In the genomic region with DNA sequence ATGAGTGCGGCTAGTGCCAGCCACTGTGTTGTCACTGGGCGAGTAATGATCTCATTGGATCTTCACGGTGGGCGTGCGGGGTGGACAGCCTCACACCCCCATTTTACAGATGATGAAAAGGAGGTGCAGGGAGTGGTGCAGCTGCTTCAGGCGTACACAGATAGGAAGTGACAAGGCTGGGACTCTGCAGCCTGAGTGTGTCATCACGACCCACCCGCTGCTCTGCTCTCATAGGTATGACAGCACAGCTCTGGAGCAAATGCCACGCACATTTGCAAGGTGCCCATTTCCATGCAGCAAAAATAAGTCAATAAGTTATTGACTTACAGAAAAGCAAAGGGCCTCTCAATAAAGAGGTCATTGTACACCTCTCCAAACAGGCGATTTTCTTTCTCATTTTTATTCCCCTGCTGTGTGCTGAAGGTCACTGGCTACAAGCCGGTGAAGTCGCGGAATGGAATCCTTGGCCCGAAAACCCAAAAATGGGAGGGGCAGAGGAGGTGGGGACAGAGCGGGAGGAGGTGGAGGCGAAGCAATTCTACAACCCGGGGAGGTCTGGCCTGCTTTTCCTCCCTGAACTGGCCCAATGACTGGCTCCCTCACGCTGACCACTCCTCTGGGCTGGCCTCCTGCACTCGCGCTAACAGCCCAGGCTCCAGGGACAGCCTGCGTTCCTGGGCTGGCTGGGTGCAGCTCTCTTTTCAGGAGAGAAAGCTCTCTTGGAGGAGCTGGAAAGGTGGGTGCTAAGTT, we compare ENCODE assay signal across 10 cellular contexts. TPM values are rescaled to one million over a fixed set of nuclear protein-coding genes. Genes with fewer than 3 reads are reported as not detected.
DNase-seq lines count a peak whose midpoint lies in the region; ATAC-seq and TF ChIP-seq lines count a peak whose summit lies in the region.
"Had no signal": no experiment of that assay in that cellular context is flagged by ENCODE, and none has a peak within 500 bp of the region (broad histone marks: within the 10 kb centered on the region; RNA-seq: fewer than 3 reads in every experiment).

A gene with protein sequence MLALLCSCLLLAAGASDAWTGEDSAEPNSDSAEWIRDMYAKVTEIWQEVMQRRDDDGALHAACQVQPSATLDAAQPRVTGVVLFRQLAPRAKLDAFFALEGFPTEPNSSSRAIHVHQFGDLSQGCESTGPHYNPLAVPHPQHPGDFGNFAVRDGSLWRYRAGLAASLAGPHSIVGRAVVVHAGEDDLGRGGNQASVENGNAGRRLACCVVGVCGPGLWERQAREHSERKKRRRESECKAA (plus strand): TSS at position 658 of the 750 bp plus-strand sequence. CDS start 3,949 bp downstream, outside the sequence.

- H3K4me3 Mint-ChIP-seq in brain: peak within 1 kb of the TSS in 4 of 5 experiments; percentile 55 to 65 (median 58)
- H3K4me3 Mint-ChIP-seq: activated naive CD8-positive, alpha-beta T cell treated with anti-CD3 and anti-CD28 coated beads, Interleukin-2, amount 10 ng/mL, durations not matched to agents 7 days and 5 days had no signal

- peaks cover 55% of the 10 kb centered on the region for H3K27me3 ChIP-seq in skeletal muscle satellite cell (ENCODE audit: control insufficient read depth, insufficient read depth, low read length)

- H3K4me3 ChIP-seq in iPS-18c (ENCODE audit: insufficient read depth, low read depth, low read length) (peak within 1 kb of the TSS; percentile 25; the same call in 1 of the 2 replicates), skeletal muscle satellite cell (ENCODE audit: low read length) (peak within 1 kb of the TSS; percentile 22)

- peaks cover 19% of the 10 kb centered on the region for H3K4me1 ChIP-seq in skeletal muscle satellite cell (ENCODE audit: control insufficient read depth, insufficient read depth, low read length)

- TF ChIP-seq CTCF in brain (conservative IDR thresholded peaks at IDR 0.05): no peak

- H3K27ac Mint-ChIP-seq in brain: peak within 1 kb of the TSS in 3 of 5 experiments; percentile 15 to 78 (median 71)
- H3K27ac Mint-ChIP-seq: activated naive CD8-positive, alpha-beta T cell treated with anti-CD3 and anti-CD28 coated beads, Interleukin-2, amount 10 ng/mL, durations not matched to agents 7 days and 5 days had no signal

- peaks cover 20% of the 10 kb centered on the region for H3K4me1 Mint-ChIP-seq in brain
- H3K4me1 Mint-ChIP-seq: activated naive CD8-positive, alpha-beta T cell treated with anti-CD3 and anti-CD28 coated beads, Interleukin-2, amount 10 ng/mL, durations not matched to agents 7 days and 5 days had no signal

- peaks cover 0 to 2% (median 0%) of the 10 kb centered on the region in 5 experiments for H3K9me3 Mint-ChIP-seq in brain
- H3K9me3 Mint-ChIP-seq: activated naive CD8-positive, alpha-beta T cell treated with anti-CD3 and anti-CD28 coated beads, Interleukin-2, amount 10 ng/mL, durations not matched to agents 7 days and 5 days had no signal

- H3K36me3 ChIP-seq in skeletal muscle satellite cell (ENCODE audit: insufficient read depth, low read length): no peaks in the 10 kb centered on the region

- DNase-seq in GOT3 (lab: John Stamatoyannopoulos, UW) (peak; percentile 24), NCI-H345 treated with DMSO at 0.1 percent for 48 hours (lab: John Stamatoyannopoulos, UW; ENCODE audit: unreplicated experiment) (no peak), NOMO-1 treated with dmso at 0.1 percent for 144 hours (lab: John Stamatoyannopoulos, UW; ENCODE audit: unreplicated experiment) (no peak)
- DNase-seq: activated naive CD8-positive, alpha-beta T cell treated with anti-CD3 and anti-CD28 coated beads, Interleukin-2, amount 10 ng/mL, durations not matched to agents 7 days and 5 days had no signal

- H3K9ac ChIP-seq in skeletal muscle satellite cell (ENCODE audit: low read depth, low read length): no peak within 1 kb of the TSS

- ATAC-seq in HG03097 (IDR thresholded peaks at IDR 0.05; ENCODE audit: low FRiP score, unreplicated experiment): no peak
- no peak for ATAC-seq in HG02623 (IDR thresholded peaks at IDR 0.05; ENCODE audit: unreplicated experiment)
- ATAC-seq: HCT116 had no signal

- H3K27me3 Mint-ChIP-seq in brain: peaks cover 15% of the 10 kb centered on the region

- H3K36me3 Mint-ChIP-seq in brain: peaks cover 3% of the 10 kb centered on the region
- H3K36me3 Mint-ChIP-seq: activated naive CD8-positive, alpha-beta T cell treated with anti-CD3 and anti-CD28 coated beads, Interleukin-2, amount 10 ng/mL, durations not matched to agents 7 days and 5 days had no signal

- H3K4me2 ChIP-seq in skeletal muscle satellite cell (ENCODE audit: low read length): peak within 1 kb of the TSS; percentile 72

- H3K9me3 ChIP-seq in iPS-18c (ENCODE audit: control insufficient read depth, insufficient read depth, low read length): no peaks in the 10 kb centered on the region
- H3K9me3 ChIP-seq in skeletal muscle satellite cell (replicated peaks; ENCODE audit: low read length): no peaks in the 10 kb centered on the region

RNA-seq across cellular contexts. Expression of the gene that starts here (rescaled TPM):
- polyA plus RNA-seq in brain (ENCODE audit: insufficient read depth, low read depth, low replicate concordance): 10.9 TPM
- 1.0 and 3.1 TPM in 2 replicates for total RNA-seq in skeletal muscle satellite cell (2012; rRNA removed)
- total RNA-seq: activated naive CD8-positive, alpha-beta T cell treated with anti-CD3 and anti-CD28 coated beads, Interleukin-2, amount 10 ng/mL, durations not matched to agents 7 days and 5 days had no signal
